ENCODE assay signal across 1 cellular context in the genomic region with DNA sequence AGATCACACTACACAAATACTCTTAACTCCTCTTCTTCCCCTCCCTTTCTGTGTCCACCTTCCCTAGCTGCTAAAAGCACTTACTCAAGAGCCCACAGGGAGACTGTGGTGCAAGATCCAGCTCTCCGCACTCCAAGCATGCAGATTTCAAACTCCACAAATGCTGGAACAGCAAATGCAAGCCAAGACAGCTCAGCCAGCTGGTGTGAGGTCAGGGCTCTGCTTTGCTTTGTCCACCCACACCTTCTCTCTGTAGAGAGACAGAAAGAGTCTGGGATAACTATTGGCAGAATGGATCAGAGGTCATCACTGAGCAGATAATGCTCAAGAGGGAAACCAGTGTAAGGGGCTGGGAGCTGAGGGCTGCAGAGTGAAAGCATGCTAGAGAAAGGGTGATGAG.
TF ChIP-seq lines count a peak whose summit lies in the region.

No MANE protein-coding gene starts in this region.

TF ChIP-seq in H1, 55 proteins besides CTCF, POLR2A, EP300 and RAD21:
- no peak for TF ChIP-seq CTBP2 (IDR thresholded peaks at IDR 0.05; ENCODE audit: borderline replicate concordance, insufficient read depth, insufficient read length, low read length)
- TF ChIP-seq, protein P1, sequence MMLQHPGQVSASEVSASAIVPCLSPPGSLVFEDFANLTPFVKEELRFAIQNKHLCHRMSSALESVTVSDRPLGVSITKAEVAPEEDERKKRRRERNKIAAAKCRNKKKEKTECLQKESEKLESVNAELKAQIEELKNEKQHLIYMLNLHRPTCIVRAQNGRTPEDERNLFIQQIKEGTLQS (IDR thresholded peaks at IDR 0.05; ENCODE audit: insufficient read depth, low read depth, low read length) = no peak
- TF ChIP-seq POLR2AphosphoS5 (IDR thresholded peaks at IDR 0.05; ENCODE audit: low read depth, low read length) = no peak
- TF ChIP-seq, protein P2, sequence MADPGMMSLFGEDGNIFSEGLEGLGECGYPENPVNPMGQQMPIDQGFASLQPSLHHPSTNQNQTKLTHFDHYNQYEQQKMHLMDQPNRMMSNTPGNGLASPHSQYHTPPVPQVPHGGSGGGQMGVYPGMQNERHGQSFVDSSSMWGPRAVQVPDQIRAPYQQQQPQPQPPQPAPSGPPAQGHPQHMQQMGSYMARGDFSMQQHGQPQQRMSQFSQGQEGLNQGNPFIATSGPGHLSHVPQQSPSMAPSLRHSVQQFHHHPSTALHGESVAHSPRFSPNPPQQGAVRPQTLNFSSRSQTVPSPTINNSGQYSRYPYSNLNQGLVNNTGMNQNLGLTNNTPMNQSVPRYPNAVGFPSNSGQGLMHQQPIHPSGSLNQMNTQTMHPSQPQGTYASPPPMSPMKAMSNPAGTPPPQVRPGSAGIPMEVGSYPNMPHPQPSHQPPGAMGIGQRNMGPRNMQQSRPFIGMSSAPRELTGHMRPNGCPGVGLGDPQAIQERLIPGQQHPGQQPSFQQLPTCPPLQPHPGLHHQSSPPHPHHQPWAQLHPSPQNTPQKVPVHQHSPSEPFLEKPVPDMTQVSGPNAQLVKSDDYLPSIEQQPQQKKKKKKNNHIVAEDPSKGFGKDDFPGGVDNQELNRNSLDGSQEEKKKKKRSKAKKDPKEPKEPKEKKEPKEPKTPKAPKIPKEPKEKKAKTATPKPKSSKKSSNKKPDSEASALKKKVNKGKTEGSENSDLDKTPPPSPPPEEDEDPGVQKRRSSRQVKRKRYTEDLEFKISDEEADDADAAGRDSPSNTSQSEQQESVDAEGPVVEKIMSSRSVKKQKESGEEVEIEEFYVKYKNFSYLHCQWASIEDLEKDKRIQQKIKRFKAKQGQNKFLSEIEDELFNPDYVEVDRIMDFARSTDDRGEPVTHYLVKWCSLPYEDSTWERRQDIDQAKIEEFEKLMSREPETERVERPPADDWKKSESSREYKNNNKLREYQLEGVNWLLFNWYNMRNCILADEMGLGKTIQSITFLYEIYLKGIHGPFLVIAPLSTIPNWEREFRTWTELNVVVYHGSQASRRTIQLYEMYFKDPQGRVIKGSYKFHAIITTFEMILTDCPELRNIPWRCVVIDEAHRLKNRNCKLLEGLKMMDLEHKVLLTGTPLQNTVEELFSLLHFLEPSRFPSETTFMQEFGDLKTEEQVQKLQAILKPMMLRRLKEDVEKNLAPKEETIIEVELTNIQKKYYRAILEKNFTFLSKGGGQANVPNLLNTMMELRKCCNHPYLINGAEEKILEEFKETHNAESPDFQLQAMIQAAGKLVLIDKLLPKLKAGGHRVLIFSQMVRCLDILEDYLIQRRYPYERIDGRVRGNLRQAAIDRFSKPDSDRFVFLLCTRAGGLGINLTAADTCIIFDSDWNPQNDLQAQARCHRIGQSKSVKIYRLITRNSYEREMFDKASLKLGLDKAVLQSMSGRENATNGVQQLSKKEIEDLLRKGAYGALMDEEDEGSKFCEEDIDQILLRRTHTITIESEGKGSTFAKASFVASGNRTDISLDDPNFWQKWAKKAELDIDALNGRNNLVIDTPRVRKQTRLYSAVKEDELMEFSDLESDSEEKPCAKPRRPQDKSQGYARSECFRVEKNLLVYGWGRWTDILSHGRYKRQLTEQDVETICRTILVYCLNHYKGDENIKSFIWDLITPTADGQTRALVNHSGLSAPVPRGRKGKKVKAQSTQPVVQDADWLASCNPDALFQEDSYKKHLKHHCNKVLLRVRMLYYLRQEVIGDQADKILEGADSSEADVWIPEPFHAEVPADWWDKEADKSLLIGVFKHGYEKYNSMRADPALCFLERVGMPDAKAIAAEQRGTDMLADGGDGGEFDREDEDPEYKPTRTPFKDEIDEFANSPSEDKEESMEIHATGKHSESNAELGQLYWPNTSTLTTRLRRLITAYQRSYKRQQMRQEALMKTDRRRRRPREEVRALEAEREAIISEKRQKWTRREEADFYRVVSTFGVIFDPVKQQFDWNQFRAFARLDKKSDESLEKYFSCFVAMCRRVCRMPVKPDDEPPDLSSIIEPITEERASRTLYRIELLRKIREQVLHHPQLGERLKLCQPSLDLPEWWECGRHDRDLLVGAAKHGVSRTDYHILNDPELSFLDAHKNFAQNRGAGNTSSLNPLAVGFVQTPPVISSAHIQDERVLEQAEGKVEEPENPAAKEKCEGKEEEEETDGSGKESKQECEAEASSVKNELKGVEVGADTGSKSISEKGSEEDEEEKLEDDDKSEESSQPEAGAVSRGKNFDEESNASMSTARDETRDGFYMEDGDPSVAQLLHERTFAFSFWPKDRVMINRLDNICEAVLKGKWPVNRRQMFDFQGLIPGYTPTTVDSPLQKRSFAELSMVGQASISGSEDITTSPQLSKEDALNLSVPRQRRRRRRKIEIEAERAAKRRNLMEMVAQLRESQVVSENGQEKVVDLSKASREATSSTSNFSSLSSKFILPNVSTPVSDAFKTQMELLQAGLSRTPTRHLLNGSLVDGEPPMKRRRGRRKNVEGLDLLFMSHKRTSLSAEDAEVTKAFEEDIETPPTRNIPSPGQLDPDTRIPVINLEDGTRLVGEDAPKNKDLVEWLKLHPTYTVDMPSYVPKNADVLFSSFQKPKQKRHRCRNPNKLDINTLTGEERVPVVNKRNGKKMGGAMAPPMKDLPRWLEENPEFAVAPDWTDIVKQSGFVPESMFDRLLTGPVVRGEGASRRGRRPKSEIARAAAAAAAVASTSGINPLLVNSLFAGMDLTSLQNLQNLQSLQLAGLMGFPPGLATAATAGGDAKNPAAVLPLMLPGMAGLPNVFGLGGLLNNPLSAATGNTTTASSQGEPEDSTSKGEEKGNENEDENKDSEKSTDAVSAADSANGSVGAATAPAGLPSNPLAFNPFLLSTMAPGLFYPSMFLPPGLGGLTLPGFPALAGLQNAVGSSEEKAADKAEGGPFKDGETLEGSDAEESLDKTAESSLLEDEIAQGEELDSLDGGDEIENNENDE (IDR thresholded peaks at IDR 0.05; ENCODE audit: insufficient replicate concordance, low read length) = no peak
- TF ChIP-seq MAFK (IDR thresholded peaks at IDR 0.05; ENCODE audit: low read depth, low read length) = no peak
